In the genomic region with DNA sequence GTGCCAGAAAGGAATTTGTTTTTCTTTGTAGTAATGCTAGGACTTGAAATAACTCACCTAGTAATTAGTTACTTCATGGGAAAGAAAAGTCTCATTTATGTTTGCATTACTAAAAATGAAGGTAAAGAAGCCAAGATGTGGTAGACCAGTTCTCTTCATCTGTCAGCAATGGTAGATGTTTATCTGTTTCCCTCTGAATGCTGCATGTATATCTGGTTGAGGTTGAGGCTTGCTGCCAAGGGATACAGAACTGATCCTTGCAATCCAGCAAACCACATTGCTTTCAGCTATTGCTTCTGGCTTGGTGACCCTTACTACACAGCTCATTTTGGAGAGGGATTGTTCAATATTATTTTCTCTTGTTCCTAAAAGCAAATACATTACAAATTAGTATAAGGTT, we compare ENCODE assay signal across 22 cellular contexts.
DNase-seq lines count a peak whose midpoint lies in the region; ATAC-seq and TF ChIP-seq lines count a peak whose summit lies in the region.
"Had no signal": no experiment of that assay in that cellular context is flagged by ENCODE, and none has a peak within 500 bp of the region (broad histone marks: within the 10 kb centered on the region; RNA-seq: fewer than 3 reads in every experiment).

No MANE protein-coding gene starts in this region.

- H3K36me3 ChIP-seq in SK-N-SH (replicated peaks in 1 of 2; ENCODE audit: control insufficient read depth in 1 of 2, insufficient read depth in 2 of 2, low read length in 1 of 2) (no peaks in the 10 kb centered on the region), fibroblast of lung (ENCODE audit: control insufficient read depth, insufficient read depth, low read length) (no peaks in the 10 kb centered on the region), OCI-LY7 (ENCODE audit: insufficient read depth, low read length) (no peaks in the 10 kb centered on the region)
- H3K36me3 ChIP-seq in CD8-positive, alpha-beta T cell (ENCODE audit: insufficient read depth, low read length) = no peaks in the 10 kb centered on the region
- H3K36me3 ChIP-seq: BLaER1 treated with 17β-estradiol and CSF1 and Interleukin-3, amounts not matched to agents 10 nM and 100 nM; SJSA1 had no signal

- no peak for TF ChIP-seq EP300 in SK-N-SH (IDR thresholded peaks at IDR 0.05; ENCODE audit: borderline replicate concordance in 1 of 2, low read depth in 1 of 2, low read length in 1 of 2)

- no peaks in the 10 kb centered on the region for H3K36me3 Mint-ChIP-seq in CD8-positive, alpha-beta T cell
- H3K36me3 Mint-ChIP-seq: CD4-positive, alpha-beta memory T cell had no signal

- H3K27ac ChIP-seq in SK-N-SH (ENCODE audit: low read depth in 2 of 2, low read length in 1 of 2) (no peak overlapping the region), fibroblast of lung (ENCODE audit: insufficient read depth, low read length) (no peak overlapping the region), OCI-LY7 (ENCODE audit: low read depth, low read length, poor library complexity, severe bottlenecking) (no peak overlapping the region)
- no peak overlapping the region for H3K27ac ChIP-seq in CD8-positive, alpha-beta T cell (ENCODE audit: low read depth, low read length)
- H3K27ac ChIP-seq: 22Rv1; BLaER1 treated with 17β-estradiol and CSF1 and Interleukin-3, amounts not matched to agents 10 nM and 100 nM; KMS-11; SJSA1 had no signal

- no peak overlapping the region for H3K4me3 ChIP-seq in SK-N-SH (ENCODE audit: low read depth in 2 of 2, low read length in 1 of 2)
- H3K4me3 ChIP-seq in fibroblast of lung (replicated peaks in 1 of 4; ENCODE audit: control extremely low read depth in 1 of 4, insufficient read depth in 1 of 4, low read depth in 3 of 4, low read length in 4 of 4) = no peak overlapping the region
- no peak overlapping the region for H3K4me3 ChIP-seq in OCI-LY7 (ENCODE audit: low read depth, low read length, poor library complexity, severe bottlenecking)
- no peak overlapping the region for H3K4me3 ChIP-seq in CD8-positive, alpha-beta T cell (ENCODE audit: low read depth, low read length)
- H3K4me3 ChIP-seq: BLaER1 treated with 17β-estradiol and CSF1 and Interleukin-3, amounts not matched to agents 10 nM and 100 nM; SJSA1 had no signal

- H3K4me3 Mint-ChIP-seq in CD8-positive, alpha-beta T cell = no peak overlapping the region
- H3K4me3 Mint-ChIP-seq: CD4-positive, alpha-beta memory T cell had no signal

- intact Hi-C loops in OCI-LY7 (cut with micrococcal nuclease; ENCODE audit: unreplicated experiment) = no loop called here
- intact Hi-C loops in CD8-positive, alpha-beta T cell (cut with DNase I, micrococcal nuclease) = no loop called here

- CTCF ChIA-PET in SK-N-SH (lab: Yijun Ruan, JAX) = interaction anchor here (1.3 to 16.9 kb wide), 2 partner anchors 210 to 298 kb away, joined by 3 to 212 read pairs; no protein-coding TSS in a partner anchor
- CTCF ChIA-PET in OCI-LY7 (lab: Charles Lee; ENCODE audit: unreplicated experiment) = no interaction called here
- CTCF ChIA-PET in HEK293T (lab: Yijun Ruan, JAX) = interaction anchor here (0.6 to 0.7 kb wide), 2 partner anchors 43 to 77 kb away, joined by 3 read pairs; no protein-coding TSS in a partner anchor
- CTCF ChIA-PET in CD8-positive, alpha-beta T cell (lab: Charles Lee) = no interaction called here

- H3K4me1 ChIP-seq in SK-N-SH (ENCODE audit: control insufficient read depth in 1 of 2, insufficient read depth in 2 of 2, low read depth in 1 of 2, low read length in 1 of 2) (peaks cover 0 to 8% of the 10 kb centered on the region in 2 experiments; a peak in 1 of 4 replicates), fibroblast of lung (ENCODE audit: control insufficient read depth, extremely low read depth, insufficient read depth, low read length) (no peaks in the 10 kb centered on the region), OCI-LY7 (ENCODE audit: insufficient read depth, low read length, poor library complexity, severe bottlenecking) (no peaks in the 10 kb centered on the region)
- H3K4me1 ChIP-seq in CD8-positive, alpha-beta T cell (ENCODE audit: insufficient read depth, low read length) = no peaks in the 10 kb centered on the region
- H3K4me1 ChIP-seq: BLaER1 treated with 17β-estradiol and CSF1 and Interleukin-3, amounts not matched to agents 10 nM and 100 nM; SJSA1 had no signal

- no peak for ATAC-seq in SK-N-SH treated with all-trans-retinoic acid at 6 μM for 48 hours
- no peak for ATAC-seq in CD8-positive, alpha-beta T cell
- ATAC-seq: HCT116, Panc1 had no signal

- DNase-seq in SK-N-SH (peak; percentile 10), amniotic epithelial cell (ENCODE audit: low read depth) (peak; percentile 59), fibroblast of lung (ENCODE audit: low read depth in 2 of 2) (peak; percentile 25 to 78), NCI-H2196 treated with DMSO at 0.1 percent for 48 hours (lab: John Stamatoyannopoulos, UW; ENCODE audit: unreplicated experiment) (no peak), OCI-LY7 (ENCODE audit: low spot score) (no peak), HEK293T (ENCODE audit: extremely low spot score) (no peak)
- no peak for DNase-seq in CD8-positive, alpha-beta T cell
- DNase-seq: ACHN; CD4-positive, alpha-beta memory T cell; DMS153; GOT3; NCI-H1105 treated with DMSO at 0.1 percent for 48 hours; NCI-H1694; NCI-H2081 treated with DMSO at 0.1 percent for 48 hours; SW 1271 had no signal

- H3K9me3 ChIP-seq in SK-N-SH (no peaks in the 10 kb centered on the region), fibroblast of lung (ENCODE audit: control insufficient read depth, insufficient read depth, low read depth, low read length) (no peaks in the 10 kb centered on the region), OCI-LY7 (ENCODE audit: low read length) (no peaks in the 10 kb centered on the region)
- no peaks in the 10 kb centered on the region for H3K9me3 ChIP-seq in CD8-positive, alpha-beta T cell (ENCODE audit: low read length)
- H3K9me3 ChIP-seq: BLaER1 treated with 17β-estradiol and CSF1 and Interleukin-3, amounts not matched to agents 10 nM and 100 nM had no signal

- H3K4me2 ChIP-seq in SK-N-SH = no peak overlapping the region
- no peak overlapping the region for H3K4me2 ChIP-seq in fibroblast of lung (ENCODE audit: extremely low read depth, insufficient read depth, low read length)
- no peak overlapping the region for H3K4me2 ChIP-seq in OCI-LY7 (ENCODE audit: low read length)
- H3K4me2 ChIP-seq: BLaER1 treated with 17β-estradiol and CSF1 and Interleukin-3, amounts not matched to agents 10 nM and 100 nM; KMS-11 had no signal

- H3K27me3 Mint-ChIP-seq in CD8-positive, alpha-beta T cell (ENCODE audit: low read depth) = peaks cover 5% of the 10 kb centered on the region

- H3K27me3 ChIP-seq in SK-N-SH (ENCODE audit: insufficient read depth) (no peaks in the 10 kb centered on the region; the same call in 1 of the 2 replicates), fibroblast of lung (ENCODE audit: control insufficient read depth, insufficient read depth, low read length) (peaks cover 2% of the 10 kb centered on the region)
- H3K27me3 ChIP-seq in CD8-positive, alpha-beta T cell (ENCODE audit: insufficient read depth, low read length) = no peaks in the 10 kb centered on the region
- H3K27me3 ChIP-seq: BLaER1 treated with 17β-estradiol and CSF1 and Interleukin-3, amounts not matched to agents 10 nM and 100 nM had no signal

- BruUV-seq in OCI-LY7 (replicated peaks; lab: Mats Ljungman, UMichigan) = no TSS peak

- H3K4me1 Mint-ChIP-seq in CD8-positive, alpha-beta T cell (ENCODE audit: low read depth) = no peaks in the 10 kb centered on the region
- H3K4me1 Mint-ChIP-seq: CD4-positive, alpha-beta memory T cell had no signal

- no peak for TF ChIP-seq RAD21 in SK-N-SH (IDR thresholded peaks at IDR 0.05; ENCODE audit: low read length)

- H4K20me1 ChIP-seq in SK-N-SH (ENCODE audit: insufficient read depth) = no peaks in the 10 kb centered on the region
- no peaks in the 10 kb centered on the region for H4K20me1 ChIP-seq in fibroblast of lung (ENCODE audit: control insufficient read depth, extremely low read depth, insufficient read depth, low read length)
- H4K20me1 ChIP-seq in OCI-LY7 (ENCODE audit: insufficient read depth, low read length) = no peaks in the 10 kb centered on the region
- H4K20me1 ChIP-seq: BLaER1 treated with 17β-estradiol and CSF1 and Interleukin-3, amounts not matched to agents 10 nM and 100 nM had no signal

- no peaks in the 10 kb centered on the region for H3K9me2 ChIP-seq in SK-N-SH
- H3K9me2 ChIP-seq in OCI-LY7 (ENCODE audit: insufficient read depth, low read length) = no peaks in the 10 kb centered on the region

- POLR2A ChIA-PET in SK-N-SH (lab: Yijun Ruan, JAX) = no interaction called here
- POLR2A ChIA-PET in OCI-LY7 (lab: Charles Lee) = interaction anchor here (1.0 kb wide), 1 partner anchor 12 kb away, joined by 3 read pairs; no protein-coding TSS in a partner anchor
- POLR2A ChIA-PET in HEK293T (lab: Yijun Ruan, JAX) = no interaction called here
- POLR2A ChIA-PET in CD8-positive, alpha-beta T cell (lab: Charles Lee) = interaction anchor here (0.6 kb wide), 1 partner anchor 16 kb away, joined by 3 read pairs; no protein-coding TSS in a partner anchor

- H2AFZ ChIP-seq in SK-N-SH (ENCODE audit: low read depth) = no peak overlapping the region
- no peak overlapping the region for H2AFZ ChIP-seq in fibroblast of lung (ENCODE audit: low read length)
- no peak overlapping the region for H2AFZ ChIP-seq in OCI-LY7 (ENCODE audit: low read length)

- H3K9ac ChIP-seq in SK-N-SH (no peak overlapping the region), fibroblast of lung (ENCODE audit: insufficient read depth, low read length) (no peak overlapping the region)
- H3K9ac ChIP-seq: BLaER1 treated with 17β-estradiol and CSF1 and Interleukin-3, amounts not matched to agents 10 nM and 100 nM; KMS-11 had no signal

- no peak overlapping the region for H3K27ac Mint-ChIP-seq in CD8-positive, alpha-beta T cell
- H3K27ac Mint-ChIP-seq: CD4-positive, alpha-beta memory T cell had no signal

- H3K79me2 ChIP-seq in SK-N-SH (ENCODE audit: insufficient read depth) = no peaks in the 10 kb centered on the region
- H3K79me2 ChIP-seq in fibroblast of lung (ENCODE audit: control insufficient read depth, insufficient read depth, low read length) = no peaks in the 10 kb centered on the region
- no peaks in the 10 kb centered on the region for H3K79me2 ChIP-seq in OCI-LY7 (ENCODE audit: insufficient read depth, low read depth, low read length)

- no peak for TF ChIP-seq CTCF in SK-N-SH (IDR thresholded peaks at IDR 0.05)
- no peak for TF ChIP-seq CTCF in fibroblast of lung (conservative IDR thresholded peaks at IDR 0.05 in 1 of 2, IDR thresholded peaks at IDR 0.05 in 1 of 2; ENCODE audit: low read depth in 1 of 2, low read length in 2 of 2)
- no peak for TF ChIP-seq CTCF in OCI-LY7 (conservative IDR thresholded peaks at IDR 0.05; ENCODE audit: low read length)
- no peak for TF ChIP-seq CTCF in CD8-positive, alpha-beta T cell (IDR thresholded peaks at IDR 0.05)

- H3F3A ChIP-seq in SK-N-SH (replicated peaks; ENCODE audit: insufficient read depth) = no peaks in the 10 kb centered on the region

- H3K9me3 Mint-ChIP-seq in CD8-positive, alpha-beta T cell = peaks cover 5% of the 10 kb centered on the region

TF ChIP-seq in SK-N-SH, 30 proteins besides CTCF, POLR2A, EP300 and RAD21 (continues in another document):
- no peak for TF ChIP-seq RXRA (IDR thresholded peaks at IDR 0.05; ENCODE audit: borderline replicate concordance, low read depth)

TF ChIP-seq in HEK293T, 16 proteins besides CTCF, POLR2A, EP300 and RAD21 (continues in another document):
- TF ChIP-seq FOXM1 (IDR thresholded peaks at IDR 0.05; ENCODE audit: borderline replicate concordance) = no peak
- TF ChIP-seq FOXK2 (IDR thresholded peaks at IDR 0.05) = no peak
- TF ChIP-seq FOXA1 (IDR thresholded peaks at IDR 0.05) = no peak

Comparison
In these comparisons a context has a peak if more than half of its experiments do, and no peak if none do; other contexts are left out.
1. DNase-seq: peak in SK-N-SH (single experiment), amniotic epithelial cell (single experiment) and fibroblast of lung (2 of 2); none in NCI-H2196 treated with DMSO at 0.1 percent for 48 hours (single experiment), OCI-LY7 (single experiment), HEK293T (single experiment) and CD8-positive, alpha-beta T cell (0 of 7).
2. CTCF ChIA-PET loops: an anchor here in SK-N-SH (1.3 to 16.9 kb wide) and HEK293T (0.6 to 0.7 kb wide); none called in OCI-LY7 and CD8-positive, alpha-beta T cell.
3. POLR2A ChIA-PET loops: an anchor here in OCI-LY7 (1.0 kb wide) and CD8-positive, alpha-beta T cell (0.6 kb wide); none called in SK-N-SH and HEK293T.